21 cellular contexts compared by ENCODE assay signal in the genomic region with DNA sequence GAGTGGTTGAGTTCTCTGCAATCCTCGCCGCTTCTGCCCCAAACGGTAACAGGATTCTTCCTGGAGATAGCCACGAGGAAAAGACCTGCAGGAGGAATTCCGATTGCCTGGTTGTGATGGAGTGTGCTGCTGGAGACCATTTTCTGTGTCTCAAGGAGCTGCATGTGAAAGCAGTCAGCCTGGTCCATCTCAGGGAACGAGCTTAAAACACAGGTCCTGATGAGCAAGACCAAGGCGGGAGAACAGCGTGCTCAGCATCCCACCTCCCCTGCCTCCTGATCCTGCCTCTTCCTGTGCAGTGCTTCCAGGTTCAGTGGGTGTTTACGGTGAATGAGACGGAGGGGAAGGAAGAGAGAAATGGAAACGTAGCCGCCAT. TPM values are rescaled to one million over a fixed set of nuclear protein-coding genes. Genes with fewer than 3 reads are reported as not detected.
"Had no signal": no experiment of that assay in that cellular context is flagged by ENCODE, and none has a peak within 500 bp of the region (broad histone marks: within the 10 kb centered on the region; RNA-seq: fewer than 3 reads in every experiment).

No MANE protein-coding gene starts in this region.

- H3K9me3 ChIP-seq: ovary, psoas muscle, thyroid gland had no signal

- H3K4me3 ChIP-seq: hepatocyte, ovary, psoas muscle, thyroid gland had no signal

- H3K79me2 ChIP-seq: hepatocyte had no signal

- H3K4me1 ChIP-seq: foreskin keratinocyte, psoas muscle, thyroid gland had no signal

- H3K36me3 ChIP-seq: ovary, thyroid gland had no signal

- H3K27me3 ChIP-seq: foreskin keratinocyte, ovary, thyroid gland had no signal

- DNase-seq: activated CD4-positive, alpha-beta T cell treated with anti-CD3 and anti-CD28 coated beads, Interleukin-2, amount 10 ng/mL, durations not matched to agents 7 days and 5 days; activated CD8-positive, alpha-beta memory T cell treated with anti-CD3 and anti-CD28 coated beads, Interleukin-2, amount 10 ng/mL, durations not matched to agents 7 days and 5 days; activated CD8-positive, alpha-beta T cell treated with anti-CD3 and anti-CD28 coated beads for 36 hours; activated gamma-delta T cell treated with Interleukin-2 at 50 U/mL for 16 hours; activated T-cell treated with anti-CD3 and anti-CD28 coated beads for 4 hours; amygdala; effector CD8-positive, alpha-beta T cell; erythroblast; foreskin keratinocyte; stimulated activated CD4-positive, alpha-beta T cell treated with anti-CD3 and anti-CD28 coated beads, Interleukin-1b, Interleukin-23, amount 100 ng/mL, for 48 hours; substantia nigra; T-cell; thyroid gland had no signal

- H2AFZ ChIP-seq: hepatocyte had no signal

- ATAC-seq: activated CD4-positive, CD25-positive, alpha-beta regulatory T cell treated with anti-CD3 and anti-CD28 coated beads, Interleukin-2, amount 50 U/mL, for 24 hours; activated CD8-positive, alpha-beta memory T cell treated with anti-CD3 and anti-CD28 coated beads, Interleukin-2, amount 10 ng/mL, durations not matched to agents 7 days and 5 days; activated CD8-positive, alpha-beta T cell treated with anti-CD3 and anti-CD28 coated beads for 36 hours; foreskin keratinocyte; right cardiac atrium; T-cell had no signal

- H3K27ac ChIP-seq: foreskin keratinocyte, hepatocyte, ovary, psoas muscle, thyroid gland, VCaP had no signal

- H3K4me2 ChIP-seq: hepatocyte had no signal

RNA-seq across cellular contexts. Expression of a gene that starts 26.5 kb away (rescaled TPM):
- total RNA-seq: activated CD4-positive, alpha-beta T cell treated with anti-CD3 and anti-CD28 coated beads, Interleukin-2, amount 10 ng/mL, durations not matched to agents 7 days and 5 days; foreskin keratinocyte; glomerular endothelial cell; myocyte had no signal
- polyA plus RNA-seq: foreskin keratinocyte had no signal
